Comparison of ENCODE assay signal across 8 cellular contexts in genomic region chr3:152595975-152596832, GRCh38.
A peak's percentile ranks its signal among the peaks of the same experiment; 100 is the strongest.
DNase-seq lines count a peak whose midpoint lies in the region; ATAC-seq and TF ChIP-seq lines count a peak whose summit lies in the region.

No MANE protein-coding gene starts in this region.

- H3K9me3 Mint-ChIP-seq in stimulated activated effector memory CD8-positive, alpha-beta T cell treated with anti-CD3 and anti-CD28 coated beads, Interleukin-12 subunit alpha, Interleukin-12 subunit beta, amount 100 ng/mL, for 72 hours, result no peaks in the 10 kb centered on the region
- peaks cover 4% of the 10 kb centered on the region for H3K9me3 Mint-ChIP-seq in nephron progenitor cell

- no peak overlapping the region for H3K27ac Mint-ChIP-seq in stimulated activated effector memory CD8-positive, alpha-beta T cell treated with anti-CD3 and anti-CD28 coated beads, Interleukin-12 subunit alpha, Interleukin-12 subunit beta, amount 100 ng/mL, for 72 hours
- H3K27ac Mint-ChIP-seq in nephron progenitor cell, result no peak overlapping the region

- H2AFZ ChIP-seq in fibroblast of lung (ENCODE audit: low read length) (peak overlapping the region; percentile 68), parathyroid adenoma (peak overlapping the region; percentile 42)

- no peak for TF ChIP-seq CTCF in fibroblast of lung (conservative IDR thresholded peaks at IDR 0.05 in 1 of 2, IDR thresholded peaks at IDR 0.05 in 1 of 2; ENCODE audit: low read depth in 1 of 2, low read length in 2 of 2)
- TF ChIP-seq CTCF in parathyroid adenoma (IDR thresholded peaks at IDR 0.05), result no peak
- no peak for TF ChIP-seq CTCF in nephron progenitor cell (IDR thresholded peaks at IDR 0.05)

- DNase-seq in Ammon's horn (ENCODE audit: low spot score), result peak; percentile 45
- peak; percentile 93 for DNase-seq in SIG-M5 treated with dmso at 0.1 percent for 504 hours (lab: John Stamatoyannopoulos, UW; ENCODE audit: unreplicated experiment)
- DNase-seq in fibroblast of lung (ENCODE audit: low read depth in 2 of 2), result peak; percentile 90 to 91
- DNase-seq in stimulated activated effector memory CD8-positive, alpha-beta T cell treated with anti-CD3 and anti-CD28 coated beads, Interleukin-12 subunit alpha, Interleukin-12 subunit beta, amount 100 ng/mL, for 72 hours (ENCODE audit: low spot score in 2 of 2), result no peak
- DNase-seq in nephron progenitor cell, result no peak

- no peaks in the 10 kb centered on the region for H3K4me1 Mint-ChIP-seq in stimulated activated effector memory CD8-positive, alpha-beta T cell treated with anti-CD3 and anti-CD28 coated beads, Interleukin-12 subunit alpha, Interleukin-12 subunit beta, amount 100 ng/mL, for 72 hours
- no peaks in the 10 kb centered on the region for H3K4me1 Mint-ChIP-seq in nephron progenitor cell

- H3K9ac ChIP-seq in fibroblast of lung (ENCODE audit: insufficient read depth, low read length) (peak overlapping the region; percentile 13), parathyroid adenoma (no peak overlapping the region)

- no peaks in the 10 kb centered on the region for H3K36me3 Mint-ChIP-seq in stimulated activated effector memory CD8-positive, alpha-beta T cell treated with anti-CD3 and anti-CD28 coated beads, Interleukin-12 subunit alpha, Interleukin-12 subunit beta, amount 100 ng/mL, for 72 hours
- H3K36me3 Mint-ChIP-seq in nephron progenitor cell (ENCODE audit: low read depth), result no peaks in the 10 kb centered on the region

- H3K4me3 ChIP-seq in fibroblast of lung (replicated peaks in 1 of 4; ENCODE audit: control extremely low read depth in 1 of 4, insufficient read depth in 1 of 4, low read depth in 3 of 4, low read length in 4 of 4) (peak overlapping the region; percentile 5 to 35 (median 26)), parathyroid adenoma (ENCODE audit: low read depth, low read length) (no peak overlapping the region)

- peaks cover 3% of the 10 kb centered on the region for H3K27me3 Mint-ChIP-seq in nephron progenitor cell (ENCODE audit: low read depth, poor library complexity)

- peaks cover 3% of the 10 kb centered on the region for H3K4me1 ChIP-seq in fibroblast of lung (ENCODE audit: control insufficient read depth, extremely low read depth, insufficient read depth, low read length)
- no peaks in the 10 kb centered on the region for H3K4me1 ChIP-seq in parathyroid adenoma

- H4K20me1 ChIP-seq in fibroblast of lung (ENCODE audit: control insufficient read depth, extremely low read depth, insufficient read depth, low read length), result no peaks in the 10 kb centered on the region

- H3K4me3 Mint-ChIP-seq in stimulated activated effector memory CD8-positive, alpha-beta T cell treated with anti-CD3 and anti-CD28 coated beads, Interleukin-12 subunit alpha, Interleukin-12 subunit beta, amount 100 ng/mL, for 72 hours, result no peak overlapping the region
- H3K4me3 Mint-ChIP-seq in nephron progenitor cell, result no peak overlapping the region

- H3K79me2 ChIP-seq in fibroblast of lung (ENCODE audit: control insufficient read depth, insufficient read depth, low read length) (no peaks in the 10 kb centered on the region), parathyroid adenoma (no peaks in the 10 kb centered on the region)

- H3K4me2 ChIP-seq in fibroblast of lung (ENCODE audit: extremely low read depth, insufficient read depth, low read length) (peak overlapping the region; percentile 84), parathyroid adenoma (ENCODE audit: low read length) (no peak overlapping the region)

- H3K36me3 ChIP-seq in fibroblast of lung (ENCODE audit: control insufficient read depth, insufficient read depth, low read length) (no peaks in the 10 kb centered on the region), parathyroid adenoma (ENCODE audit: control insufficient read depth, insufficient read depth, low read length) (no peaks in the 10 kb centered on the region)

- ATAC-seq in GM19043 (IDR thresholded peaks at IDR 0.05; ENCODE audit: low read depth, unreplicated experiment) (peak; percentile 99), HG03135 (IDR thresholded peaks at IDR 0.05; ENCODE audit: unreplicated experiment) (peak; percentile 100)
- no peak for ATAC-seq in stimulated activated effector memory CD8-positive, alpha-beta T cell treated with anti-CD3 and anti-CD28 coated beads, Interleukin-12 subunit alpha, Interleukin-12 subunit beta, amount 100 ng/mL, for 72 hours

- H3K27me3 ChIP-seq in fibroblast of lung (ENCODE audit: control insufficient read depth, insufficient read depth, low read length) (no peaks in the 10 kb centered on the region), parathyroid adenoma (ENCODE audit: control insufficient read depth, insufficient read depth, low read length) (no peaks in the 10 kb centered on the region)

- no peaks in the 10 kb centered on the region for H3K9me3 ChIP-seq in fibroblast of lung (ENCODE audit: control insufficient read depth, insufficient read depth, low read depth, low read length)
- no peaks in the 10 kb centered on the region for H3K9me3 ChIP-seq in parathyroid adenoma (ENCODE audit: control insufficient read depth, low read length)

- H3K27ac ChIP-seq in fibroblast of lung (ENCODE audit: insufficient read depth, low read length) (peak overlapping the region; percentile 2), parathyroid adenoma (peak overlapping the region; percentile 54)

Comparison
In these comparisons a context has a peak if more than half of its experiments do, and no peak if none do; other contexts are left out.
1. DNase-seq: peak in Ammon's horn (single experiment), SIG-M5 treated with dmso at 0.1 percent for 504 hours (single experiment) and fibroblast of lung (2 of 2); none in stimulated activated effector memory CD8-positive, alpha-beta T cell treated with anti-CD3 and anti-CD28 coated beads, Interleukin-12 subunit alpha, Interleukin-12 subunit beta, amount 100 ng/mL, for 72 hours (0 of 2) and nephron progenitor cell (single experiment).